1 cellular context compared by ENCODE assay signal in the genomic region with DNA sequence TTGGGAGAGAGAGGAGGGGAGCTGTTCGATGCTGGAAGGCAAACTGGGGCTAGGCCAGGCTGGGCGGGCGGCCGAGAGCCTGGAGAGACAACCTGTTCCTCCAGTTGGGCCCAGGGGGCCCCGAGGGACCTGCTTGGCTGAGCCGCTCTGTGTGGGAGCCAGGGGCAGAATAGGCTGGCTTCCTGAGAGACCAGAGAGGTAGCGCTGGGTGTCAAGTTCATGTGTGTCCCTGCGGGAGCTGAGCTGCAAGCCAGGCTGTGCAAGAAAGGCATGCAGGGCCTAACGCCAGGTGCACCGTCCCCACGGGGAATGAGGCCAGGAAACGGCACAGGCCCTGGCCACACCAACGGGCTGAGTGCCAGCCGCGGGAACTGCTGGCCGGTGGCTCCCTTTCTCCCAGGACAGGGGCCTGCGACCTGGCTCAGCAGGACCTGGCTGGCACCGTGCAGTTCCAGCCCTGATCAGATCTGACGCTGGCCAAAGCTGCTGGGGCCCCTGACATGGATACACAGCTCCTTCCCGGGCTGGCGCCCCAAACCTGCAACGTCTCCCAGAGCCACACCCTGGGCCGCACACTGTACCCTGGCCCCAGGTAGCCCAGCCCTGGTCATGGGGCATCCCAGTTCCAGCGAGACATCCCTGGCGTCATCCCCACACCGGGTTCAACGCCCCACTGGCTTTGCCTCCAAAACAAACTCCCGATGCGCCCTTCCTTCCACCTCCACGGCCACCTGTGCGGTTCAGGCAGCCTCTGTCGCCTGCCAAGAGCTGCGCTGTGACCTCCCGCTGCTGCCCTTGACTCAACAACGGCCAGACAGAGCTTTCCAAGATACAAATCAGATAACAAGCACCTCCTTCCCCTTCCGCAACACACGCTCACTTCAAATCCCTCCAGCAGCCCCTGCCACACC.
TF ChIP-seq lines count a peak whose summit lies in the region.

No MANE protein-coding gene starts in this region.

TF ChIP-seq in HCT116, 20 proteins besides CTCF, POLR2A, EP300 and RAD21 (continued from another document):
- TF ChIP-seq, protein P1, sequence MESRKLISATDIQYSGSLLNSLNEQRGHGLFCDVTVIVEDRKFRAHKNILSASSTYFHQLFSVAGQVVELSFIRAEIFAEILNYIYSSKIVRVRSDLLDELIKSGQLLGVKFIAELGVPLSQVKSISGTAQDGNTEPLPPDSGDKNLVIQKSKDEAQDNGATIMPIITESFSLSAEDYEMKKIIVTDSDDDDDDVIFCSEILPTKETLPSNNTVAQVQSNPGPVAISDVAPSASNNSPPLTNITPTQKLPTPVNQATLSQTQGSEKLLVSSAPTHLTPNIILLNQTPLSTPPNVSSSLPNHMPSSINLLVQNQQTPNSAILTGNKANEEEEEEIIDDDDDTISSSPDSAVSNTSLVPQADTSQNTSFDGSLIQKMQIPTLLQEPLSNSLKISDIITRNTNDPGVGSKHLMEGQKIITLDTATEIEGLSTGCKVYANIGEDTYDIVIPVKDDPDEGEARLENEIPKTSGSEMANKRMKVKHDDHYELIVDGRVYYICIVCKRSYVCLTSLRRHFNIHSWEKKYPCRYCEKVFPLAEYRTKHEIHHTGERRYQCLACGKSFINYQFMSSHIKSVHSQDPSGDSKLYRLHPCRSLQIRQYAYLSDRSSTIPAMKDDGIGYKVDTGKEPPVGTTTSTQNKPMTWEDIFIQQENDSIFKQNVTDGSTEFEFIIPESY (IDR thresholded peaks at IDR 0.05; ENCODE audit: extremely low read depth, insufficient replicate concordance, low read length), result no peak
- TF ChIP-seq EZH2 (IDR thresholded peaks at IDR 0.05), result no peak
- TF ChIP-seq SIN3A (IDR thresholded peaks at IDR 0.05; ENCODE audit: low read depth), result no peak
- TF ChIP-seq SRF (IDR thresholded peaks at IDR 0.05; ENCODE audit: low read depth), result no peak
- no peak for TF ChIP-seq ZFX (IDR thresholded peaks at IDR 0.05)
- TF ChIP-seq, protein P2, sequence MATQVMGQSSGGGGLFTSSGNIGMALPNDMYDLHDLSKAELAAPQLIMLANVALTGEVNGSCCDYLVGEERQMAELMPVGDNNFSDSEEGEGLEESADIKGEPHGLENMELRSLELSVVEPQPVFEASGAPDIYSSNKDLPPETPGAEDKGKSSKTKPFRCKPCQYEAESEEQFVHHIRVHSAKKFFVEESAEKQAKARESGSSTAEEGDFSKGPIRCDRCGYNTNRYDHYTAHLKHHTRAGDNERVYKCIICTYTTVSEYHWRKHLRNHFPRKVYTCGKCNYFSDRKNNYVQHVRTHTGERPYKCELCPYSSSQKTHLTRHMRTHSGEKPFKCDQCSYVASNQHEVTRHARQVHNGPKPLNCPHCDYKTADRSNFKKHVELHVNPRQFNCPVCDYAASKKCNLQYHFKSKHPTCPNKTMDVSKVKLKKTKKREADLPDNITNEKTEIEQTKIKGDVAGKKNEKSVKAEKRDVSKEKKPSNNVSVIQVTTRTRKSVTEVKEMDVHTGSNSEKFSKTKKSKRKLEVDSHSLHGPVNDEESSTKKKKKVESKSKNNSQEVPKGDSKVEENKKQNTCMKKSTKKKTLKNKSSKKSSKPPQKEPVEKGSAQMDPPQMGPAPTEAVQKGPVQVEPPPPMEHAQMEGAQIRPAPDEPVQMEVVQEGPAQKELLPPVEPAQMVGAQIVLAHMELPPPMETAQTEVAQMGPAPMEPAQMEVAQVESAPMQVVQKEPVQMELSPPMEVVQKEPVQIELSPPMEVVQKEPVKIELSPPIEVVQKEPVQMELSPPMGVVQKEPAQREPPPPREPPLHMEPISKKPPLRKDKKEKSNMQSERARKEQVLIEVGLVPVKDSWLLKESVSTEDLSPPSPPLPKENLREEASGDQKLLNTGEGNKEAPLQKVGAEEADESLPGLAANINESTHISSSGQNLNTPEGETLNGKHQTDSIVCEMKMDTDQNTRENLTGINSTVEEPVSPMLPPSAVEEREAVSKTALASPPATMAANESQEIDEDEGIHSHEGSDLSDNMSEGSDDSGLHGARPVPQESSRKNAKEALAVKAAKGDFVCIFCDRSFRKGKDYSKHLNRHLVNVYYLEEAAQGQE (IDR thresholded peaks at IDR 0.05; ENCODE audit: low read depth), result no peak
- no peak for TF ChIP-seq SP1 (IDR thresholded peaks at IDR 0.05; ENCODE audit: low read depth)
- TF ChIP-seq JUND (IDR thresholded peaks at IDR 0.05), result no peak
- TF ChIP-seq EZH2phosphoT487 (IDR thresholded peaks at IDR 0.05; ENCODE audit: borderline replicate concordance), result no peak
